Comparison of ENCODE assay signal across 8 cellular contexts in genomic region chr19:14004619-14005380, GRCh38. TPM values are rescaled to one million over a fixed set of nuclear protein-coding genes. Genes with fewer than 3 reads are reported as not detected.
DNase-seq lines count a peak whose midpoint lies in the region; ATAC-seq and TF ChIP-seq lines count a peak whose summit lies in the region.

No MANE protein-coding gene starts in this region.

- no peak for ATAC-seq in activated CD8-positive, alpha-beta T cell treated with anti-CD3 and anti-CD28 coated beads, Interleukin-2, amount 10 ng/mL, durations not matched to agents 7 days and 5 days
- no peak for ATAC-seq in left cardiac atrium

- DNase-seq in T-helper 1 cell (no peak), left cardiac atrium (peak; percentile 65), prostate gland (ENCODE audit: low spot score) (peak; percentile 49), NCI-H345 treated with DMSO at 0.1 percent for 48 hours (lab: John Stamatoyannopoulos, UW; ENCODE audit: unreplicated experiment) (no peak), DMS79 treated with DMSO at 0.1 percent for 48 hours (lab: John Stamatoyannopoulos, UW) (no peak)
- no peak for DNase-seq in activated CD8-positive, alpha-beta T cell treated with anti-CD3 and anti-CD28 coated beads, Interleukin-2, amount 10 ng/mL, durations not matched to agents 7 days and 5 days
- DNase-seq in effector CD4-positive, alpha-beta T cell: no peak

- no peaks in the 10 kb centered on the region for H3K27me3 ChIP-seq in prostate gland (replicated peaks; ENCODE audit: insufficient read depth)

- peaks cover 7% of the 10 kb centered on the region for H3K36me3 Mint-ChIP-seq in T-helper 1 cell treated with Interleukin-12 subunit alpha and Interleukin-12 subunit beta and Interleukin-4 antibody, amounts not matched to agents 30 μg/mL and 1 μg/mL, for 36 hours (ENCODE audit: low read depth)
- H3K36me3 Mint-ChIP-seq in activated CD8-positive, alpha-beta T cell treated with anti-CD3 and anti-CD28 coated beads, Interleukin-2, amount 10 ng/mL, durations not matched to agents 7 days and 5 days (ENCODE audit: low read depth): peaks cover 12% of the 10 kb centered on the region

- peak overlapping the region; percentile 78 for H3K4me3 Mint-ChIP-seq in T-helper 1 cell treated with Interleukin-12 subunit alpha and Interleukin-12 subunit beta and Interleukin-4 antibody, amounts not matched to agents 30 μg/mL and 1 μg/mL, for 36 hours
- H3K4me3 Mint-ChIP-seq in activated CD8-positive, alpha-beta T cell treated with anti-CD3 and anti-CD28 coated beads, Interleukin-2, amount 10 ng/mL, durations not matched to agents 7 days and 5 days: peak overlapping the region; percentile 66

- 23% methylated on average over 14 of the region's 14 CpGs for WGBS in prostate gland

- H3K9me3 ChIP-seq in prostate gland: no peaks in the 10 kb centered on the region

- POLR2A ChIA-PET in activated CD8-positive, alpha-beta T cell treated with anti-CD3 and anti-CD28 coated beads, Interleukin-2, amount 10 ng/mL, durations not matched to agents 7 days and 5 days (lab: Charles Lee): interaction anchor here (0.7 to 5.9 kb wide), 10 partner anchors 12 to 377 kb away, joined by 3 to 56 read pairs (median 5); partner anchors contain the start of genes DCAF15 and IL27RA

- intact Hi-C loops in left cardiac atrium (cut with DNase I) (no loop called here), prostate gland (cut with DNase I) (loop anchor here (2.0 to 5.0 kb wide), 2 partner anchors 52 to 68 kb away; partner anchors contain the start of genes DCAF15 and MISP3)

- peaks cover 43% of the 10 kb centered on the region for H3K4me1 Mint-ChIP-seq in T-helper 1 cell treated with Interleukin-12 subunit alpha and Interleukin-12 subunit beta and Interleukin-4 antibody, amounts not matched to agents 30 μg/mL and 1 μg/mL, for 36 hours (ENCODE audit: low read depth)
- peaks cover 56% of the 10 kb centered on the region for H3K4me1 Mint-ChIP-seq in activated CD8-positive, alpha-beta T cell treated with anti-CD3 and anti-CD28 coated beads, Interleukin-2, amount 10 ng/mL, durations not matched to agents 7 days and 5 days (ENCODE audit: low read depth)

- TF ChIP-seq CTCF in prostate gland (IDR thresholded peaks at IDR 0.05): no peak

- TF ChIP-seq POLR2A in prostate gland (IDR thresholded peaks at IDR 0.05): no peak

- H3K4me3 ChIP-seq in prostate gland: peak overlapping the region in 1 of 2 donors; percentile 94

- peak overlapping the region; percentile 99 to 100 for H3K27ac ChIP-seq in prostate gland

- peak overlapping the region; percentile 89 for H3K27ac Mint-ChIP-seq in T-helper 1 cell treated with Interleukin-12 subunit alpha and Interleukin-12 subunit beta and Interleukin-4 antibody, amounts not matched to agents 30 μg/mL and 1 μg/mL, for 36 hours
- peak overlapping the region; percentile 97 for H3K27ac Mint-ChIP-seq in activated CD8-positive, alpha-beta T cell treated with anti-CD3 and anti-CD28 coated beads, Interleukin-2, amount 10 ng/mL, durations not matched to agents 7 days and 5 days

- no peaks in the 10 kb centered on the region for H3K27me3 Mint-ChIP-seq in T-helper 1 cell treated with Interleukin-12 subunit alpha and Interleukin-12 subunit beta and Interleukin-4 antibody, amounts not matched to agents 30 μg/mL and 1 μg/mL, for 36 hours (ENCODE audit: low read depth)
- H3K27me3 Mint-ChIP-seq in activated CD8-positive, alpha-beta T cell treated with anti-CD3 and anti-CD28 coated beads, Interleukin-2, amount 10 ng/mL, durations not matched to agents 7 days and 5 days (ENCODE audit: low read depth): no peaks in the 10 kb centered on the region

- H3K9me3 Mint-ChIP-seq in T-helper 1 cell treated with Interleukin-12 subunit alpha and Interleukin-12 subunit beta and Interleukin-4 antibody, amounts not matched to agents 30 μg/mL and 1 μg/mL, for 36 hours: no peaks in the 10 kb centered on the region
- H3K9me3 Mint-ChIP-seq in activated CD8-positive, alpha-beta T cell treated with anti-CD3 and anti-CD28 coated beads, Interleukin-2, amount 10 ng/mL, durations not matched to agents 7 days and 5 days (ENCODE audit: insufficient read depth): no peaks in the 10 kb centered on the region

- CTCF ChIA-PET in activated CD8-positive, alpha-beta T cell treated with anti-CD3 and anti-CD28 coated beads, Interleukin-2, amount 10 ng/mL, durations not matched to agents 7 days and 5 days (lab: Charles Lee): interaction anchor here (0.8 to 1.8 kb wide), 4 partner anchors 11 to 123 kb away, joined by 3 to 6 read pairs (median 4); no protein-coding TSS in a partner anchor

- H3K36me3 ChIP-seq in prostate gland: no peaks in the 10 kb centered on the region

- H3K4me1 ChIP-seq in prostate gland (replicated peaks): no peaks in the 10 kb centered on the region

RNA-seq across cellular contexts. Expression of gene RFX1, which starts 1.3 kb away (rescaled TPM):
- 10 to 100 TPM; 15.9 to 17.7 TPM for total RNA-seq in activated CD8-positive, alpha-beta T cell treated with anti-CD3 and anti-CD28 coated beads, Interleukin-2, amount 10 ng/mL, durations not matched to agents 7 days and 5 days
- total RNA-seq in left cardiac atrium (10 to 100 TPM; 11.0 to 12.3 TPM), prostate gland (10 to 100 TPM in 1 of 2 donors, 1 to 10 TPM in 1; 9.2 to 12.7 TPM)

RNA-seq across cellular contexts. Expression of gene RLN3, which starts 23.1 kb away (rescaled TPM):
- total RNA-seq in activated CD8-positive, alpha-beta T cell treated with anti-CD3 and anti-CD28 coated beads, Interleukin-2, amount 10 ng/mL, durations not matched to agents 7 days and 5 days: not detected
- total RNA-seq in left cardiac atrium: not detected
- not detected for total RNA-seq in prostate gland

RNA-seq across cellular contexts. Expression of gene IL27RA, which starts 26.8 kb away (rescaled TPM):
- 10 to 100 TPM; 39.7 to 39.8 TPM for total RNA-seq in activated CD8-positive, alpha-beta T cell treated with anti-CD3 and anti-CD28 coated beads, Interleukin-2, amount 10 ng/mL, durations not matched to agents 7 days and 5 days
- total RNA-seq in left cardiac atrium (1 to 10 TPM; 4.7 to 6.2 TPM), prostate gland (1 to 10 TPM; 4.7 to 8.3 TPM)

RNA-seq across cellular contexts. Expression of gene DCAF15, which starts 52.5 kb away (rescaled TPM):
- 100 to 1,000 TPM in 1 of 2 experiments, 10 to 100 TPM in 1; 90.1 to 104 TPM for total RNA-seq in activated CD8-positive, alpha-beta T cell treated with anti-CD3 and anti-CD28 coated beads, Interleukin-2, amount 10 ng/mL, durations not matched to agents 7 days and 5 days
- 10 to 100 TPM; 17.1 to 19.2 TPM for total RNA-seq in left cardiac atrium
- total RNA-seq in prostate gland: 10 to 100 TPM; 18.6 to 47.4 TPM

RNA-seq across cellular contexts. Expression of gene PALM3, which starts 57.1 kb away (rescaled TPM):
- not detected for total RNA-seq in activated CD8-positive, alpha-beta T cell treated with anti-CD3 and anti-CD28 coated beads, Interleukin-2, amount 10 ng/mL, durations not matched to agents 7 days and 5 days
- total RNA-seq in left cardiac atrium (under 1 TPM; 0.50 to 0.88 TPM), prostate gland (10 to 100 TPM in 1 of 2 donors, 1 to 10 TPM in 1; 1.8 to 16.1 TPM)

Comparison
In these comparisons a context has a peak if more than half of its experiments do, and no peak if none do; other contexts are left out.
1. DNase-seq: peak in left cardiac atrium (single experiment) and prostate gland (single experiment); none in T-helper 1 cell (0 of 5), activated CD8-positive, alpha-beta T cell treated with anti-CD3 and anti-CD28 coated beads, Interleukin-2, amount 10 ng/mL, durations not matched to agents 7 days and 5 days (single experiment), effector CD4-positive, alpha-beta T cell (single experiment), NCI-H345 treated with DMSO at 0.1 percent for 48 hours (single experiment) and DMS79 treated with DMSO at 0.1 percent for 48 hours (single experiment).
2. RNA of gene IL27RA, which starts 26.8 kb away (total RNA-seq): 39.7 to 39.8 TPM in activated CD8-positive, alpha-beta T cell treated with anti-CD3 and anti-CD28 coated beads, Interleukin-2, amount 10 ng/mL, durations not matched to agents 7 days and 5 days; 4.7 to 8.3 TPM in prostate gland and 4.7 to 6.2 TPM in left cardiac atrium; every median in the first group is over 4 times any median in the second.